In the genomic region with DNA sequence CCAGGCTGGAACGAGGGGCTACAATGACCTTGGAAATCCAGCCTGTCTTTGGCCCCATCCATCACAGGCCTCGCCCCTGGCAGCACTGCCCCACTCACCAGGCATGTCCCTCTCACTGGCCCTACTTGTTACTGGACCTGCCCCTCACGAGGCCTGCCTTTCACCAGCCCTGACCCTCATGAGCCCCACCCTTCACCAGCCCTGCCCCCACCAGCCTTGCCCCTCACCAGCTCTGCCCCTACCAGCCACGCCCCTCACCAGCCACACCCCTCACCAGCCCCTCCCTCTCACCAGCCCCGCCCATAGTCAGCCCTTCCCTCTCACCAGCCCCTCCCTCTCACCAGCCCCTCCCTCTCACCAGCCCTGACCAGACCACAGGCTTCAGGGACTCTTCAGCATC, we compare ENCODE assay signal across 25 cellular contexts. TPM values are rescaled to one million over a fixed set of nuclear protein-coding genes. Genes with fewer than 3 reads are reported as not detected.
A peak's percentile ranks its signal among the peaks of the same experiment; 100 is the strongest.
DNase-seq lines count a peak whose midpoint lies in the region; ATAC-seq and TF ChIP-seq lines count a peak whose summit lies in the region.
"Had no signal": no experiment of that assay in that cellular context is flagged by ENCODE, and none has a peak within 500 bp of the region (broad histone marks: within the 10 kb centered on the region; RNA-seq: fewer than 3 reads in every experiment).

No MANE protein-coding gene starts in this region.

- no peak overlapping the region for H3K27ac Mint-ChIP-seq in glutamatergic neuron (ENCODE audit: unreplicated experiment)
- H3K27ac Mint-ChIP-seq: CD4-positive, alpha-beta memory T cell; dendritic cell treated with granulocyte-macrophage colony-stimulating factor and Interleukin-4, amounts not matched to agents 40 ng/mL and 50 ng/mL, for 4 days; T-cell had no signal

- in situ Hi-C loops in Panc1 (cut with HindIII; ENCODE audit: low pct_unique_long_range_greater_than_20kb, low sequenced_read_pairs) (no loop called here), GM13977 (cut with MboI; ENCODE audit: low pct_unique_long_range_greater_than_20kb, low sequenced_read_pairs, unreplicated experiment) (no loop called here)

- TF ChIP-seq CTCF in Panc1 (IDR thresholded peaks at IDR 0.05) (no peak), glutamatergic neuron (IDR thresholded peaks at IDR 0.05; ENCODE audit: partially characterized antibody, unreplicated experiment) (no peak), upper lobe of right lung (IDR thresholded peaks at IDR 0.05) (no peak), GM13977 (IDR thresholded peaks at IDR 0.05; ENCODE audit: extremely low read depth, insufficient read depth, missing control alignments) (no peak)

- no TSS peak for BruUV-seq in Panc1 (replicated peaks; lab: Mats Ljungman, UMichigan)

- H3K4me3 Mint-ChIP-seq in glutamatergic neuron (ENCODE audit: unreplicated experiment) = no peak overlapping the region
- H3K4me3 Mint-ChIP-seq: CD4-positive, alpha-beta memory T cell; dendritic cell treated with granulocyte-macrophage colony-stimulating factor and Interleukin-4, amounts not matched to agents 40 ng/mL and 50 ng/mL, for 4 days; T-cell had no signal

- CTCF ChIA-PET in Panc1 (lab: Charles Lee) = no interaction called here

- H3K4me1 ChIP-seq in Panc1 (ENCODE audit: control insufficient read depth, insufficient read depth, low read length) (no peaks in the 10 kb centered on the region), upper lobe of right lung (no peaks in the 10 kb centered on the region)
- H3K4me1 ChIP-seq: gastroesophageal sphincter, left lung had no signal

- peaks cover 1% of the 10 kb centered on the region for H3K27me3 Mint-ChIP-seq in glutamatergic neuron (ENCODE audit: unreplicated experiment)

- H3K4me3 ChIP-seq in Panc1 (ENCODE audit: low read depth in 2 of 2, low read length in 2 of 2) (no peak overlapping the region), upper lobe of right lung (no peak overlapping the region)
- H3K4me3 ChIP-seq: gastroesophageal sphincter, left lung, mucosa of descending colon had no signal

- intact Hi-C loops in Panc1 (cut with micrococcal nuclease; ENCODE audit: unreplicated experiment) (no loop called here), upper lobe of right lung (cut with DNase I) (no loop called here)

- ATAC-seq in Panc1 = peak; percentile 58
- peak; percentile 41 for ATAC-seq in upper lobe of right lung
- ATAC-seq in HG03457 (IDR thresholded peaks at IDR 0.05; ENCODE audit: unreplicated experiment) = no peak
- ATAC-seq: gastroesophageal sphincter, left lung, mucosa of descending colon, T-cell had no signal

- H3K9me3 Mint-ChIP-seq in glutamatergic neuron (ENCODE audit: unreplicated experiment) = peaks cover 3% of the 10 kb centered on the region
- H3K9me3 Mint-ChIP-seq: CD4-positive, alpha-beta memory T cell; dendritic cell treated with granulocyte-macrophage colony-stimulating factor and Interleukin-4, amounts not matched to agents 40 ng/mL and 50 ng/mL, for 4 days; T-cell had no signal

- H3K27me3 ChIP-seq in Panc1 (ENCODE audit: control insufficient read depth, insufficient read depth, low read length) (no peaks in the 10 kb centered on the region), upper lobe of right lung (peaks cover 4% of the 10 kb centered on the region)

- POLR2A ChIA-PET in Panc1 (lab: Charles Lee) = no interaction called here

- H3K36me3 Mint-ChIP-seq in glutamatergic neuron (ENCODE audit: unreplicated experiment) = no peaks in the 10 kb centered on the region
- H3K36me3 Mint-ChIP-seq: CD4-positive, alpha-beta memory T cell; T-cell had no signal

- H3K4me1 Mint-ChIP-seq in glutamatergic neuron (ENCODE audit: low read depth, unreplicated experiment) = no peaks in the 10 kb centered on the region
- H3K4me1 Mint-ChIP-seq: CD4-positive, alpha-beta memory T cell had no signal

- no peaks in the 10 kb centered on the region for H3K36me3 ChIP-seq in Panc1 (ENCODE audit: control insufficient read depth, insufficient read depth, low read length)
- H3K36me3 ChIP-seq in upper lobe of right lung = no peaks in the 10 kb centered on the region
- H3K36me3 ChIP-seq: gastroesophageal sphincter, left lung had no signal

- H3K9me3 ChIP-seq in Panc1 (ENCODE audit: control insufficient read depth, insufficient read depth, low read depth, low read length) (no peaks in the 10 kb centered on the region), upper lobe of right lung (no peaks in the 10 kb centered on the region)
- H3K9me3 ChIP-seq: gastroesophageal sphincter, left lung, mucosa of descending colon had no signal

- H3K27ac ChIP-seq in Panc1 (ENCODE audit: low read length) (no peak overlapping the region), upper lobe of right lung (no peak overlapping the region)
- H3K27ac ChIP-seq: gastroesophageal sphincter, left lung had no signal

- peak; percentile 23 for DNase-seq in stimulated activated CD4-positive, alpha-beta T cell treated with anti-CD3 and anti-CD28 coated beads, Interleukin-15, amount 100 ng/mL, for 24 hours
- DNase-seq in stimulated activated CD4-positive, alpha-beta T cell treated with anti-CD3 and anti-CD28 coated beads, Interleukin-4, amount 100 ng/mL, for 1 hour = no peak
- DNase-seq in Panc1 (ENCODE audit: low read depth, low spot score) = no peak
- DNase-seq in glutamatergic neuron = peak; percentile 40
- DNase-seq in upper lobe of right lung = no peak
- no peak for DNase-seq in GM13977 (ENCODE audit: low spot score)
- no peak for DNase-seq in OCI-M2 (lab: John Stamatoyannopoulos, UW; ENCODE audit: unreplicated experiment)
- DNase-seq: activated CD8-positive, alpha-beta memory T cell treated with anti-CD3 and anti-CD28 coated beads for 24 hours; CD4-positive, alpha-beta memory T cell; EL; mucosa of descending colon; NCI-H1417 treated with DMSO at 0.1 percent for 48 hours; retina; stimulated activated CD4-positive, alpha-beta T cell treated with anti-CD3 and anti-CD28 coated beads, Interleukin-12 subunit alpha, Interleukin-12 subunit beta, amount 100 ng/mL, for 4 hours; stimulated activated naive CD4-positive, alpha-beta T cell; T-cell had no signal

RNA-seq across cellular contexts. Expression of a gene that starts 57.8 kb away (rescaled TPM):
- total RNA-seq in Panc1 (2021; ENCODE audit: unreplicated experiment) (25.8 TPM), glutamatergic neuron (ENCODE audit: unreplicated experiment) (66.2 TPM), upper lobe of right lung (0.58 TPM)
- polyA plus RNA-seq in Panc1 (2012; ENCODE audit: insufficient read length) = 36.4 TPM
- total RNA-seq: bronchial epithelial cell; CD4-positive, alpha-beta memory T cell; epithelial cell of proximal tubule; gastroesophageal sphincter; HT-29; LHCN-M2; mucosa of descending colon; ureter had no signal
- polyA plus RNA-seq: CD4-positive, alpha-beta memory T cell had no signal

Comparison
In these comparisons a context has a peak if more than half of its experiments do, and no peak if none do; other contexts are left out.
1. DNase-seq: peak in stimulated activated CD4-positive, alpha-beta T cell treated with anti-CD3 and anti-CD28 coated beads, Interleukin-15, amount 100 ng/mL, for 24 hours (single experiment) and glutamatergic neuron (single experiment); none in stimulated activated CD4-positive, alpha-beta T cell treated with anti-CD3 and anti-CD28 coated beads, Interleukin-4, amount 100 ng/mL, for 1 hour (single experiment), Panc1 (single experiment), upper lobe of right lung (single experiment), GM13977 (single experiment) and OCI-M2 (single experiment).
2. RNA of a gene that starts 57.8 kb away (total RNA-seq): 66.2 TPM in glutamatergic neuron (single experiment) and 25.8 TPM in Panc1 (single experiment); 0.58 TPM in upper lobe of right lung (single experiment); every median in the first group is over 10 times any median in the second.